In the genomic region with DNA sequence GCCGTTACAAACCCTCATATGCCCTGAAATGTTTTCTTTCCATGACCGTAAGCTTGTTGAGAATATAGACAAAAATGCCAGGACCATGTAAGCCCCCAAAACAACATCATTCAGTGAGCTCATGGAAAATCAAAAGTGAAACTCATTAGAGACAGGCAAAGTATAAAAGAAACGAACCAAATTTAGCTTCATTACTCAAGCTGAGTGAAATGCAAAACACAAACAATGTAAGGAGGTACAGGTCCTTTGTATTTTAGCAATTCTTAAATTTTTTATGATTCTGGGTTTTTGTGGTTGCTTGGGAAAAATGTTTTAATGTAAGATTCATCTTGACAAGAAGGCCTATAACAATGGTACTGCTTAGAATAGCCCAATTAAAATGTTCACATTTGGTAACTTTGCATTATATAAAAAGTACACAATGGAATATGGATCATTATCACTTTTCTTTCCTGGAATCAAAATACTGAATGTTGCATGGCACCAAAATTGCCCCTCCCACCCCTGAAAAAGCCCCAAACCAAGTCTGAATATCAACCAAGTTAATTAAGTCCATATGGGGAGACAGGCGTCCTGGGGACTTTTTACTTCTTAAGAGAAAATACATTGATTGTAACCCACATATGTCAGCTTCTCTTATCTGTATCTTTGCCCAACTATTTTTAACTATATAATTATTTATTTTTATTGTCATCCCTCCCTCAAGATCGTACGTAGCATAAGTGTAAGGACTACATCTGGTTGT, we compare ENCODE assay signal across 18 cellular contexts.
DNase-seq lines count a peak whose midpoint lies in the region; ATAC-seq and TF ChIP-seq lines count a peak whose summit lies in the region.
"Had no signal": no experiment of that assay in that cellular context is flagged by ENCODE, and none has a peak within 500 bp of the region (broad histone marks: within the 10 kb centered on the region; RNA-seq: fewer than 3 reads in every experiment).

No MANE protein-coding gene starts in this region.

- ATAC-seq in HG03108 (IDR thresholded peaks at IDR 0.05; ENCODE audit: unreplicated experiment) (no peak), Right ventricle myocardium inferior (no peak)
- ATAC-seq: gastroesophageal sphincter, T-helper 17 cell had no signal

- H3K27me3 ChIP-seq in adipocyte (replicated peaks; ENCODE audit: control insufficient read depth, insufficient read depth, low read length), result no peaks in the 10 kb centered on the region
- H3K27me3 ChIP-seq: gastroesophageal sphincter, neural progenitor cell, sigmoid colon, testis had no signal

- no peak overlapping the region for H3K27ac ChIP-seq in urinary bladder (ENCODE audit: low read depth)
- H3K27ac ChIP-seq: gastroesophageal sphincter, neural progenitor cell, sigmoid colon, testis had no signal

- 67% methylated on average over 6 of the region's 6 CpGs for WGBS in urinary bladder

- TF ChIP-seq CTCF in foreskin fibroblast (IDR thresholded peaks at IDR 0.05; ENCODE audit: low read depth, low read length), result no peak

- peak overlapping the region; percentile 47 for H3K4me3 ChIP-seq in adipocyte (ENCODE audit: low read length)
- H3K4me3 ChIP-seq in foreskin fibroblast (ENCODE audit: low read depth in 1 of 2, low read length in 2 of 2), result peak overlapping the region; percentile 25 to 55
- H3K4me3 ChIP-seq in urinary bladder (ENCODE audit: low read depth, low read length), result peak overlapping the region; percentile 21
- H3K4me3 ChIP-seq: gastroesophageal sphincter, neural progenitor cell, sigmoid colon, testis had no signal

- H3K4me1 ChIP-seq in adipocyte (ENCODE audit: control insufficient read depth, insufficient read depth, low read length), result peaks cover 12% of the 10 kb centered on the region
- H3K4me1 ChIP-seq in urinary bladder (ENCODE audit: insufficient read depth), result no peaks in the 10 kb centered on the region
- H3K4me1 ChIP-seq: gastroesophageal sphincter, sigmoid colon, testis had no signal

- H3K9ac ChIP-seq in adipocyte (ENCODE audit: low read length), result peak overlapping the region; percentile 4
- H3K9ac ChIP-seq: neural progenitor cell had no signal

- intact Hi-C loops in Right ventricle myocardium inferior (cut with DNase I), result no loop called here

- no peaks in the 10 kb centered on the region for H3K9me3 ChIP-seq in adipocyte (ENCODE audit: control insufficient read depth, low read length)
- H3K9me3 ChIP-seq: gastroesophageal sphincter, sigmoid colon, testis had no signal

- no peaks in the 10 kb centered on the region for H3K36me3 ChIP-seq in adipocyte (ENCODE audit: control insufficient read depth, insufficient read depth, low read length, severe bottlenecking)
- H3K36me3 ChIP-seq in urinary bladder (ENCODE audit: insufficient read depth), result no peaks in the 10 kb centered on the region
- H3K36me3 ChIP-seq: gastroesophageal sphincter, neural progenitor cell, sigmoid colon had no signal

- peak; percentile 10 for DNase-seq in H4 (ENCODE audit: low spot score)
- DNase-seq in adipocyte (ENCODE audit: low read depth), result peak; percentile 51
- DNase-seq in foreskin fibroblast, result peak in 1 of 2 donors; percentile 51
- no peak for DNase-seq in superior temporal gyrus (ENCODE audit: extremely low spot score)
- no peak for DNase-seq in Right ventricle myocardium inferior (ENCODE audit: missing footprints)
- DNase-seq: activated CD4-positive, CD25-positive, alpha-beta regulatory T cell treated with anti-CD3 and anti-CD28 coated beads, Interleukin-2, amount 50 U/mL, for 72 hours; activated naive CD4-positive, alpha-beta T cell; effector memory CD4-positive, alpha-beta T cell; H7; sigmoid colon; stimulated activated CD4-positive, alpha-beta T cell treated with anti-CD3 and anti-CD28 coated beads, Interleukin-4, amount 100 ng/mL, for 1 hour; stimulated activated CD8-positive, alpha-beta memory T cell treated with anti-CD3 and anti-CD28 coated beads, Interleukin-4, amount 100 ng/mL, for 48 hours; T-helper 17 cell; testis had no signal

Comparison
In these comparisons a context has a peak if more than half of its experiments do, and no peak if none do; other contexts are left out.
1. DNase-seq: peak in H4 (single experiment) and adipocyte (single experiment); none in superior temporal gyrus (single experiment) and Right ventricle myocardium inferior (single experiment).
2. Peak in every context shown above with its lines, with median percentiles within 50 percentile points of each other: H3K4me3 ChIP-seq.